ENCODE assay signal across 10 cellular contexts in the genomic region with DNA sequence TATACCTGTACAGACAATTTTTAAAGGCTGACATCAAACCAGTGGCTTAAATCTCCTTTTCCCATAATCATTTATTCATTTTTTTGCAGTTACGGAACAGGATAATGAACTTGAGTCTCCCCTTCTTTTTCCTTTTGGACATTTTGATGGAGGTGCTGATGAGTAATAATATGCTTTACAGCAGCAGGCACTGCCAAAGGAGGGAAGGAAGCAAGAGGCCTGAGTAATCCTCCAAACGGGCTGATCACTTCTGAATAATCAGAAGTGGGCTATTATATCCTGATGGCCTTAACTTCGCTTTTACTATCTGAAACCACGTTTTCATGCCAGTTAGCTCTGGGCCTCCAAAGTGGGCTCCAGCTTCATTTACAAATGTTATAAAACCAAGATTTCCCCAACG.
A peak's percentile ranks its signal among the peaks of the same experiment; 100 is the strongest.
DNase-seq lines count a peak whose midpoint lies in the region; ATAC-seq and TF ChIP-seq lines count a peak whose summit lies in the region.
"Had no signal": no experiment of that assay in that cellular context is flagged by ENCODE, and none has a peak within 500 bp of the region (broad histone marks: within the 10 kb centered on the region; RNA-seq: fewer than 3 reads in every experiment).

No MANE protein-coding gene starts in this region.

- no peak for ATAC-seq in stimulated activated effector memory CD8-positive, alpha-beta T cell treated with anti-CD3 and anti-CD28 coated beads, Interleukin-12 subunit alpha, Interleukin-12 subunit beta, amount 100 ng/mL, for 72 hours
- ATAC-seq in GM19023 (IDR thresholded peaks at IDR 0.05; ENCODE audit: unreplicated experiment), result no peak
- ATAC-seq in activated T-helper 17 cell treated with anti-CD3 and anti-CD28 coated beads, Interleukin-2, amount 50 U/mL, for 72 hours (replicated peaks), result no peak

- peaks cover 75% of the 10 kb centered on the region for H3K4me1 Mint-ChIP-seq in stimulated activated effector memory CD8-positive, alpha-beta T cell treated with anti-CD3 and anti-CD28 coated beads, Interleukin-12 subunit alpha, Interleukin-12 subunit beta, amount 100 ng/mL, for 72 hours
- H3K4me1 Mint-ChIP-seq in activated T-helper 17 cell treated with anti-CD3 and anti-CD28 coated beads, Interleukin-2, amount 50 U/mL, for 72 hours, result peaks cover 78% of the 10 kb centered on the region

- H3F3A ChIP-seq in SK-N-SH (replicated peaks; ENCODE audit: insufficient read depth), result peaks cover 31% of the 10 kb centered on the region

- peak overlapping the region in 1 of 2 experiments; percentile 97; a peak in 3 of 4 replicates for H3K27ac ChIP-seq in SK-N-SH (ENCODE audit: low read depth in 2 of 2, low read length in 1 of 2)
- H3K27ac ChIP-seq: KMS-11 had no signal

- H4K20me1 ChIP-seq in SK-N-SH (ENCODE audit: insufficient read depth), result no peaks in the 10 kb centered on the region

- H3K9me2 ChIP-seq in SK-N-SH, result no peaks in the 10 kb centered on the region

- H2AFZ ChIP-seq in SK-N-SH (ENCODE audit: low read depth), result no peak overlapping the region

- no peaks in the 10 kb centered on the region for H3K27me3 Mint-ChIP-seq in activated T-helper 17 cell treated with anti-CD3 and anti-CD28 coated beads, Interleukin-2, amount 50 U/mL, for 72 hours

- peak overlapping the region; percentile 38 for H3K4me2 ChIP-seq in SK-N-SH
- H3K4me2 ChIP-seq: KMS-11 had no signal

- CTCF ChIA-PET in SK-N-SH (lab: Yijun Ruan, JAX), result interaction anchor here (1.2 kb wide), 1 partner anchor 528 kb away, joined by 5 read pairs; a partner anchor contains a TSS

- TF ChIP-seq RAD21 in SK-N-SH (IDR thresholded peaks at IDR 0.05; ENCODE audit: low read length), result no peak

- H3K27ac Mint-ChIP-seq in stimulated activated effector memory CD8-positive, alpha-beta T cell treated with anti-CD3 and anti-CD28 coated beads, Interleukin-12 subunit alpha, Interleukin-12 subunit beta, amount 100 ng/mL, for 72 hours, result peak overlapping the region; percentile 93
- no peak overlapping the region for H3K27ac Mint-ChIP-seq in activated T-helper 17 cell treated with anti-CD3 and anti-CD28 coated beads, Interleukin-2, amount 50 U/mL, for 72 hours

- peak overlapping the region; percentile 61 for H3K4me3 Mint-ChIP-seq in stimulated activated effector memory CD8-positive, alpha-beta T cell treated with anti-CD3 and anti-CD28 coated beads, Interleukin-12 subunit alpha, Interleukin-12 subunit beta, amount 100 ng/mL, for 72 hours
- H3K4me3 Mint-ChIP-seq in activated T-helper 17 cell treated with anti-CD3 and anti-CD28 coated beads, Interleukin-2, amount 50 U/mL, for 72 hours, result no peak overlapping the region

- peak overlapping the region; percentile 61; the same call in 1 of the 2 replicates for H3K9ac ChIP-seq in SK-N-SH
- H3K9ac ChIP-seq: KMS-11 had no signal

- no peaks in the 10 kb centered on the region for H3K9me3 Mint-ChIP-seq in stimulated activated effector memory CD8-positive, alpha-beta T cell treated with anti-CD3 and anti-CD28 coated beads, Interleukin-12 subunit alpha, Interleukin-12 subunit beta, amount 100 ng/mL, for 72 hours
- no peaks in the 10 kb centered on the region for H3K9me3 Mint-ChIP-seq in activated T-helper 17 cell treated with anti-CD3 and anti-CD28 coated beads, Interleukin-2, amount 50 U/mL, for 72 hours

- peaks cover 8 to 22% of the 10 kb centered on the region in 2 experiments for H3K36me3 ChIP-seq in SK-N-SH (replicated peaks in 1 of 2; ENCODE audit: control insufficient read depth in 1 of 2, insufficient read depth in 2 of 2, low read length in 1 of 2)

- H3K27me3 ChIP-seq in SK-N-SH (ENCODE audit: insufficient read depth), result no peaks in the 10 kb centered on the region

- 24% methylated on average over 5 of the region's 5 CpGs for WGBS in SK-N-SH (ENCODE audit: low lambda C conversion rate)

- peaks cover 47 to 72% of the 10 kb centered on the region in 2 experiments for H3K4me1 ChIP-seq in SK-N-SH (ENCODE audit: control insufficient read depth in 1 of 2, insufficient read depth in 2 of 2, low read depth in 1 of 2, low read length in 1 of 2)

- POLR2A ChIA-PET in SK-N-SH (lab: Yijun Ruan, JAX), result no interaction called here

- H3K36me3 Mint-ChIP-seq in stimulated activated effector memory CD8-positive, alpha-beta T cell treated with anti-CD3 and anti-CD28 coated beads, Interleukin-12 subunit alpha, Interleukin-12 subunit beta, amount 100 ng/mL, for 72 hours, result peaks cover 58% of the 10 kb centered on the region
- peaks cover 73% of the 10 kb centered on the region for H3K36me3 Mint-ChIP-seq in activated T-helper 17 cell treated with anti-CD3 and anti-CD28 coated beads, Interleukin-2, amount 50 U/mL, for 72 hours (ENCODE audit: low read depth)

- H3K79me2 ChIP-seq in SK-N-SH (ENCODE audit: insufficient read depth), result peaks cover 100% of the 10 kb centered on the region

- no peaks in the 10 kb centered on the region for H3K9me3 ChIP-seq in SK-N-SH

- TF ChIP-seq CTCF in SK-N-SH (IDR thresholded peaks at IDR 0.05) (no peak), fibroblast of pulmonary artery (IDR thresholded peaks at IDR 0.05; ENCODE audit: low read length, missing control alignments) (no peak)

- H3K4me3 ChIP-seq in SK-N-SH (ENCODE audit: low read depth in 2 of 2, low read length in 1 of 2) (0 out of 4 replicates have a peak overlapping the region, but pooled peaks of 1 of the 2 experiments have one; percentile 14), fibroblast of pulmonary artery (replicated peaks; ENCODE audit: low read depth, low read length) (no peak overlapping the region)

- DNase-seq in GM04504 (ENCODE audit: low read depth), result peak; percentile 17
- DNase-seq in SK-N-SH, result no peak
- peak; percentile 53 for DNase-seq in fibroblast of pulmonary artery (ENCODE audit: low read depth)
- DNase-seq in stimulated activated effector memory CD8-positive, alpha-beta T cell treated with anti-CD3 and anti-CD28 coated beads, Interleukin-12 subunit alpha, Interleukin-12 subunit beta, amount 100 ng/mL, for 72 hours (ENCODE audit: low spot score in 2 of 2), result no peak
- no peak for DNase-seq in NCI-H2029 (lab: John Stamatoyannopoulos, UW)
- DNase-seq: GDM1, NCI-H526 treated with DMSO at 0.1 percent for 48 hours had no signal

- TF ChIP-seq EP300 in SK-N-SH (IDR thresholded peaks at IDR 0.05; ENCODE audit: borderline replicate concordance in 1 of 2, low read depth in 1 of 2, low read length in 1 of 2), result no peak

TF ChIP-seq in SK-N-SH, 30 proteins besides CTCF, POLR2A, EP300 and RAD21:
- TF ChIP-seq RXRA (IDR thresholded peaks at IDR 0.05; ENCODE audit: borderline replicate concordance, low read depth) (no peak), NFIC (IDR thresholded peaks at IDR 0.05; ENCODE audit: borderline replicate concordance) (peak; percentile 48; the same call in 1 of the 2 replicates), JUND (IDR thresholded peaks at IDR 0.05) (peak; percentile 23; the same call in 1 of the 2 replicates), GATA2 (CRISPR knock-in tag; IDR thresholded peaks at IDR 0.05) (no peak), RFX5 (IDR thresholded peaks at IDR 0.05; ENCODE audit: low read length) (no peak), TEAD4 (IDR thresholded peaks at IDR 0.05; ENCODE audit: borderline replicate concordance, insufficient read depth) (no peak), CHD2 (IDR thresholded peaks at IDR 0.05; ENCODE audit: low read length, partially characterized antibody) (no peak), TCF12 (IDR thresholded peaks at IDR 0.05) (peak; percentile 36; the same call in 1 of the 2 replicates), FOSL2 (IDR thresholded peaks at IDR 0.05; ENCODE audit: borderline replicate concordance, low read depth) (peak; percentile 39), EZH2phosphoT487 (IDR thresholded peaks at IDR 0.05; ENCODE audit: borderline replicate concordance, low read depth) (no peak), POLR2AphosphoS5 (IDR thresholded peaks at IDR 0.05; ENCODE audit: low read depth, low read length) (peak; percentile 23; the same call in 1 of the 2 replicates)
- TF ChIP-seq, protein P1, sequence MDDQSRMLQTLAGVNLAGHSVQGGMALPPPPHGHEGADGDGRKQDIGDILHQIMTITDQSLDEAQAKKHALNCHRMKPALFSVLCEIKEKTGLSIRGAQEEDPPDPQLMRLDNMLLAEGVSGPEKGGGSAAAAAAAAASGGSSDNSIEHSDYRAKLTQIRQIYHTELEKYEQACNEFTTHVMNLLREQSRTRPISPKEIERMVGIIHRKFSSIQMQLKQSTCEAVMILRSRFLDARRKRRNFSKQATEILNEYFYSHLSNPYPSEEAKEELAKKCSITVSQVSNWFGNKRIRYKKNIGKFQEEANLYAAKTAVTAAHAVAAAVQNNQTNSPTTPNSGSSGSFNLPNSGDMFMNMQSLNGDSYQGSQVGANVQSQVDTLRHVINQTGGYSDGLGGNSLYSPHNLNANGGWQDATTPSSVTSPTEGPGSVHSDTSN (IDR thresholded peaks at IDR 0.05), result peak; percentile 70
- TF ChIP-seq, protein P2, sequence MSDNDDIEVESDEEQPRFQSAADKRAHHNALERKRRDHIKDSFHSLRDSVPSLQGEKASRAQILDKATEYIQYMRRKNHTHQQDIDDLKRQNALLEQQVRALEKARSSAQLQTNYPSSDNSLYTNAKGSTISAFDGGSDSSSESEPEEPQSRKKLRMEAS (IDR thresholded peaks at IDR 0.05; ENCODE audit: low read depth), result no peak; the same call in 1 of the 2 replicates
TF ChIP-seq in SK-N-SH: peak in this region for 6.

Comparison
In these comparisons a context has a peak if more than half of its experiments do, and no peak if none do; other contexts are left out.
1. DNase-seq: peak in GM04504 (single experiment) and fibroblast of pulmonary artery (single experiment); none in SK-N-SH (single experiment), stimulated activated effector memory CD8-positive, alpha-beta T cell treated with anti-CD3 and anti-CD28 coated beads, Interleukin-12 subunit alpha, Interleukin-12 subunit beta, amount 100 ng/mL, for 72 hours (0 of 2) and NCI-H2029 (single experiment).